Comparison of ENCODE assay signal across 8 cellular contexts in genomic region chr17:45225964-45226530, GRCh38. TPM values are rescaled to one million over a fixed set of nuclear protein-coding genes. Genes with fewer than 3 reads are reported as not detected.
DNase-seq lines count a peak whose midpoint lies in the region; ATAC-seq and TF ChIP-seq lines count a peak whose summit lies in the region.

No MANE protein-coding gene starts in this region.

- H3K9me3 ChIP-seq in ascending aorta (no peaks in the 10 kb centered on the region), mononuclear cell (ENCODE audit: low read depth, low read length) (no peaks in the 10 kb centered on the region)

- H3K27ac ChIP-seq in ascending aorta: peak overlapping the region in 1 of 2 donors; percentile 75

- no peak for TF ChIP-seq CTCF in ascending aorta (IDR thresholded peaks at IDR 0.05)
- no peak for TF ChIP-seq CTCF in mesothelial cell of epicardium (IDR thresholded peaks at IDR 0.05; ENCODE audit: unreplicated experiment)
- no peak for TF ChIP-seq CTCF in osteocyte (IDR thresholded peaks at IDR 0.05)

- H3K4me1 Mint-ChIP-seq in stimulated activated naive B cell treated with anti-CD40 and anti-IgM and Interleukin-4, amounts not matched to agents 10 μg/mL and 1 μg/mL and 100 μg/mL, for 72 hours: peaks cover 75 to 89% of the 10 kb centered on the region in 2 donors
- H3K4me1 Mint-ChIP-seq in mesothelial cell of epicardium (peaks cover 10% of the 10 kb centered on the region), osteocyte (ENCODE audit: unreplicated experiment) (peaks cover 43% of the 10 kb centered on the region)

- no peaks in the 10 kb centered on the region for H3K27me3 Mint-ChIP-seq in stimulated activated naive B cell treated with anti-CD40 and anti-IgM and Interleukin-4, amounts not matched to agents 10 μg/mL and 1 μg/mL and 100 μg/mL, for 72 hours
- H3K27me3 Mint-ChIP-seq in mesothelial cell of epicardium (ENCODE audit: low read depth): peaks cover 41% of the 10 kb centered on the region
- H3K27me3 Mint-ChIP-seq in osteocyte (ENCODE audit: unreplicated experiment): peaks cover 3% of the 10 kb centered on the region

- peaks cover 4 to 7% of the 10 kb centered on the region in 2 donors for H3K4me1 ChIP-seq in ascending aorta
- H3K4me1 ChIP-seq in mononuclear cell (ENCODE audit: insufficient read depth, low read length): peaks cover 74% of the 10 kb centered on the region

- peaks cover 5% of the 10 kb centered on the region for H3K27me3 ChIP-seq in ascending aorta
- no peaks in the 10 kb centered on the region for H3K27me3 ChIP-seq in mononuclear cell (ENCODE audit: insufficient read depth, low read length)

- ATAC-seq in GM18868 (IDR thresholded peaks at IDR 0.05; ENCODE audit: unreplicated experiment) (peak; percentile 64), HG03175 (IDR thresholded peaks at IDR 0.05; ENCODE audit: unreplicated experiment) (peak; percentile 41)
- peak; percentile 39 to 50 for ATAC-seq in stimulated activated naive B cell treated with anti-CD40 and anti-IgM and Interleukin-4, amounts not matched to agents 10 μg/mL and 1 μg/mL and 100 μg/mL, for 72 hours (replicated peaks)

- DNase-seq in T-helper 22 cell (ENCODE audit: low read depth): peak; percentile 99
- DNase-seq in ascending aorta (ENCODE audit: low spot score in 2 of 2): peak; percentile 78 to 86
- DNase-seq in stimulated activated naive B cell treated with anti-CD40 and anti-IgM and Interleukin-4, amounts not matched to agents 10 μg/mL and 1 μg/mL and 100 μg/mL, for 72 hours: peak; percentile 93
- DNase-seq in mesothelial cell of epicardium (ENCODE audit: low spot score in 2 of 2, unreplicated experiment in 2 of 2): no peak
- DNase-seq in osteocyte (ENCODE audit: extremely low spot score, unreplicated experiment): no peak

- no peaks in the 10 kb centered on the region for H3K9me3 Mint-ChIP-seq in stimulated activated naive B cell treated with anti-CD40 and anti-IgM and Interleukin-4, amounts not matched to agents 10 μg/mL and 1 μg/mL and 100 μg/mL, for 72 hours
- H3K9me3 Mint-ChIP-seq in mesothelial cell of epicardium (no peaks in the 10 kb centered on the region), osteocyte (ENCODE audit: unreplicated experiment) (no peaks in the 10 kb centered on the region)

- H3K36me3 Mint-ChIP-seq in stimulated activated naive B cell treated with anti-CD40 and anti-IgM and Interleukin-4, amounts not matched to agents 10 μg/mL and 1 μg/mL and 100 μg/mL, for 72 hours: peaks cover 27 to 45% of the 10 kb centered on the region in 2 donors
- H3K36me3 Mint-ChIP-seq in mesothelial cell of epicardium: no peaks in the 10 kb centered on the region
- no peaks in the 10 kb centered on the region for H3K36me3 Mint-ChIP-seq in osteocyte (ENCODE audit: unreplicated experiment)

- no peaks in the 10 kb centered on the region for H3K36me3 ChIP-seq in ascending aorta

- intact Hi-C loops in ascending aorta (cut with DNase I): no loop called here

- H3K4me3 Mint-ChIP-seq in stimulated activated naive B cell treated with anti-CD40 and anti-IgM and Interleukin-4, amounts not matched to agents 10 μg/mL and 1 μg/mL and 100 μg/mL, for 72 hours: peak overlapping the region; percentile 90 to 99
- H3K4me3 Mint-ChIP-seq in mesothelial cell of epicardium (no peak overlapping the region), osteocyte (ENCODE audit: unreplicated experiment) (no peak overlapping the region)

- H3K4me3 ChIP-seq in ascending aorta (no peak overlapping the region), mononuclear cell (ENCODE audit: low read length) (peak overlapping the region; percentile 96)

- peak overlapping the region; percentile 97 for H3K27ac Mint-ChIP-seq in stimulated activated naive B cell treated with anti-CD40 and anti-IgM and Interleukin-4, amounts not matched to agents 10 μg/mL and 1 μg/mL and 100 μg/mL, for 72 hours
- H3K27ac Mint-ChIP-seq in mesothelial cell of epicardium (no peak overlapping the region), osteocyte (ENCODE audit: unreplicated experiment) (no peak overlapping the region)

RNA-seq across cellular contexts. Expression of gene FMNL1, which starts 4.4 kb away (rescaled TPM):
- total RNA-seq in ascending aorta: 10.7 TPM
- total RNA-seq in mononuclear cell: 202 TPM
- 3.0 to 3.7 TPM (median 3.6 TPM) in 3 replicates for total RNA-seq in mesothelial cell of epicardium
- 2.0 and 2.8 TPM in 2 replicates for total RNA-seq in osteocyte

RNA-seq across cellular contexts. Expression of gene SPATA32, which starts 35.8 kb away (rescaled TPM):
- not detected for total RNA-seq in ascending aorta
- total RNA-seq in mononuclear cell: 0.10 TPM
- total RNA-seq in mesothelial cell of epicardium: not detected in 3 replicates
- 0.18 TPM in 1 of 2 replicates, not detected in the other for total RNA-seq in osteocyte

Comparison
In these comparisons a context has a peak if more than half of its experiments do, and no peak if none do; other contexts are left out.
1. DNase-seq: peak in T-helper 22 cell (single experiment), ascending aorta (2 of 2) and stimulated activated naive B cell treated with anti-CD40 and anti-IgM and Interleukin-4, amounts not matched to agents 10 μg/mL and 1 μg/mL and 100 μg/mL, for 72 hours (single experiment); none in mesothelial cell of epicardium (0 of 2) and osteocyte (single experiment).
2. H3K4me3 Mint-ChIP-seq: peak in stimulated activated naive B cell treated with anti-CD40 and anti-IgM and Interleukin-4, amounts not matched to agents 10 μg/mL and 1 μg/mL and 100 μg/mL, for 72 hours (2 of 2); none in mesothelial cell of epicardium (single experiment) and osteocyte (single experiment).
3. RNA of gene FMNL1, which starts 4.4 kb away (total RNA-seq): 202 TPM in mononuclear cell (single experiment); 10.7 TPM in ascending aorta (single experiment), 3.0 to 3.7 TPM in mesothelial cell of epicardium and 2.0 to 2.8 TPM in osteocyte; every median in the first group is over 10 times any median in the second.
4. Peak in every context shown above with its lines, with median percentiles within 50 percentile points of each other: ATAC-seq.